Comparison of ENCODE assay signal across 15 cellular contexts in the genomic region with DNA sequence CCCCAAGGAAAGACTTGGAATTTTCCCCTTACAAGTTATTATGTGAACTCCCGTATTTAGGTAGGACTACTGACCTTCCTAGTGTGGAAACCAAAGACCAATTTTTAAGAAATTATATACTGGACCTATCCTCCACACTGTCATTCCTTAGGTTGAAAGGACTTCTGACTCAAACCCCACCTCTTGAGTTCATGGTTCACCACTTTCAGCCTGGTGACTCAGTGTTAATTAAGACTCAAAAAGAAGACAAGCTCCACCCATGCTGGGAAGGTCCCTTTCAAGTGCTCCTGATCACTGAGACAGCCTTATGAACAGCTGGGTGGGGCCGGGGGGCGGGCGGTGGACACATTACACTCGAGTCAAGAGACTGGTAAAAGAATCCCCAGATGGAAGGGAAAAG.
DNase-seq lines count a peak whose midpoint lies in the region; ATAC-seq and TF ChIP-seq lines count a peak whose summit lies in the region.
"Had no signal": no experiment of that assay in that cellular context is flagged by ENCODE, and none has a peak within 500 bp of the region (broad histone marks: within the 10 kb centered on the region; RNA-seq: fewer than 3 reads in every experiment).

No MANE protein-coding gene starts in this region.

- intact Hi-C loops in sciatic nerve (cut with DNase I) = no loop called here

- ATAC-seq in GM18867 (IDR thresholded peaks at IDR 0.05; ENCODE audit: unreplicated experiment) = peak; percentile 76
- ATAC-seq in GM21717 (IDR thresholded peaks at IDR 0.05; ENCODE audit: unreplicated experiment) = peak; percentile 93
- peak; percentile 49 for ATAC-seq in HG03108 (IDR thresholded peaks at IDR 0.05; ENCODE audit: unreplicated experiment)
- no peak for ATAC-seq in sciatic nerve
- ATAC-seq: body of pancreas; naive thymus-derived CD4-positive, alpha-beta T cell; SK-N-SH treated with all-trans-retinoic acid at 6 μM for 48 hours had no signal

- DNase-seq in epithelial cell of proximal tubule (ENCODE audit: low read depth) (peak; percentile 32), sciatic nerve (ENCODE audit: low spot score) (no peak), iPS-NIHi7 (ENCODE audit: extremely low spot score) (no peak), NCI-H1105 (lab: John Stamatoyannopoulos, UW) (no peak)
- DNase-seq: body of pancreas; effector CD8-positive, alpha-beta T cell; KBM-7; naive thymus-derived CD4-positive, alpha-beta T cell; NCI-H2029 treated with DMSO at 0.1 percent for 48 hours had no signal

- TF ChIP-seq CTCF in epithelial cell of proximal tubule (conservative IDR thresholded peaks at IDR 0.05; ENCODE audit: low read depth, low read length) = no peak

- H3K4me3 ChIP-seq in epithelial cell of proximal tubule (ENCODE audit: low read depth, low read length) = no peak overlapping the region
- H3K4me3 ChIP-seq: BLaER1 treated with 17β-estradiol and CSF1 and Interleukin-3, amounts not matched to agents 10 nM and 100 nM; body of pancreas; right atrium auricular region had no signal
